In genomic region chr12:64737539-64737938, GRCh38 we compare ENCODE assay signal across 1 cellular context.
TF ChIP-seq lines count a peak whose summit lies in the region.

No MANE protein-coding gene starts in this region.

TF ChIP-seq in HCT116, 20 proteins besides CTCF, POLR2A, EP300 and RAD21 (continued from another document):
- TF ChIP-seq REST (IDR thresholded peaks at IDR 0.05; ENCODE audit: low read depth) = no peak
- TF ChIP-seq FOSL1 (IDR thresholded peaks at IDR 0.05; ENCODE audit: low read depth) = no peak
- no peak for TF ChIP-seq YY1 (IDR thresholded peaks at IDR 0.05; ENCODE audit: extremely low read depth, insufficient replicate concordance, low read depth, low read length)
- TF ChIP-seq SRF (IDR thresholded peaks at IDR 0.05; ENCODE audit: low read depth) = no peak
- no peak for TF ChIP-seq ZBTB33 (IDR thresholded peaks at IDR 0.05; ENCODE audit: extremely low read depth, insufficient replicate concordance, low read length)
